In genomic region chr22:20949698-20950183, GRCh38 we compare ENCODE assay signal across 22 cellular contexts. TPM values are rescaled to one million over a fixed set of nuclear protein-coding genes. Genes with fewer than 3 reads are reported as not detected.
DNase-seq lines count a peak whose midpoint lies in the region; ATAC-seq, FAIRE-seq and TF ChIP-seq lines count a peak whose summit lies in the region.
"Had no signal": no experiment of that assay in that cellular context is flagged by ENCODE, and none has a peak within 500 bp of the region (broad histone marks: within the 10 kb centered on the region; RNA-seq: fewer than 3 reads in every experiment).

No MANE protein-coding gene starts in this region.

- POLR2A ChIA-PET in CD8-positive, alpha-beta T cell (lab: Charles Lee): interaction anchor here (0.7 kb wide), 1 partner anchor 88 kb away, joined by 3 read pairs; no protein-coding TSS in a partner anchor

- no peak overlapping the region for H2BK5ac ChIP-seq in H9 (ENCODE audit: insufficient read length, low read length)

- H3K9ac ChIP-seq in H9 (ENCODE audit: extremely low read depth, insufficient read length, low read length): no peak overlapping the region

- H3K79me1 ChIP-seq in H9 (ENCODE audit: insufficient read depth, low read depth, low read length, poor library complexity, severe bottlenecking): peaks cover 7% of the 10 kb centered on the region

- DNase-seq in CD8-positive, alpha-beta T cell: no peak
- DNase-seq in H9 (no peak), bronchial epithelial cell (ENCODE audit: low read depth) (no peak), nephron progenitor cell (no peak), T-helper 1 cell (no peak), GM13977 (ENCODE audit: low spot score) (no peak), RCC 7860 (ENCODE audit: low spot score) (no peak)
- DNase-seq: activated CD4-positive, CD25-positive, alpha-beta regulatory T cell; amniotic stem cell; COR-L47; foreskin melanocyte; KBM-7; NCI-H187 treated with DMSO at 0.1 percent for 48 hours; NCI-H226; stimulated activated CD4-positive, alpha-beta T cell treated with anti-CD3 and anti-CD28 coated beads, Interleukin-4, amount 100 ng/mL, for 1 hour; stimulated activated naive CD8-positive, alpha-beta T cell treated with anti-CD3 and anti-CD28 coated beads, Interleukin-15, Interleukin-2, amounts not matched to agents 100 U/mL and 50 U/mL, for 24 hours; thyroid gland had no signal

- H2AK5ac ChIP-seq in H9 (ENCODE audit: insufficient read length, low read length): no peak overlapping the region

- no peak overlapping the region for H3K14ac ChIP-seq in H9 (ENCODE audit: insufficient read depth, low read length)

- H2BK12ac ChIP-seq in H9 (ENCODE audit: insufficient read length, low read depth, low read length): no peak overlapping the region

- no peak overlapping the region for H3T11ph ChIP-seq in H9 (ENCODE audit: low read length)

- no peak overlapping the region for H3K4me2 ChIP-seq in H9 (ENCODE audit: insufficient read depth, insufficient read length, low read length)

- peak overlapping the region; percentile 77 for H3K27ac Mint-ChIP-seq in CD8-positive, alpha-beta T cell
- H3K27ac Mint-ChIP-seq in H9: peak overlapping the region in 2 of 3 experiments; percentile 44 to 75; a peak in 3 of 7 replicates
- H3K27ac Mint-ChIP-seq in nephron progenitor cell: peak overlapping the region; percentile 93

- H3K4me3 ChIP-seq in CD8-positive, alpha-beta T cell (ENCODE audit: low read depth, low read length): no peak overlapping the region
- H3K4me3 ChIP-seq in bronchial epithelial cell (ENCODE audit: low read depth, low read length): no peak overlapping the region
- H3K4me3 ChIP-seq: cardiac muscle cell, dorsolateral prefrontal cortex, lung, thyroid gland had no signal

- H4K8ac ChIP-seq in H9 (replicated peaks; ENCODE audit: insufficient read length, low read depth, low read length): no peak overlapping the region

- H3K4me3 Mint-ChIP-seq in CD8-positive, alpha-beta T cell: no peak overlapping the region
- H3K4me3 Mint-ChIP-seq in H9 (no peak overlapping the region), nephron progenitor cell (no peak overlapping the region)
- H3K4me3 Mint-ChIP-seq: nephron had no signal

- no peaks in the 10 kb centered on the region for H4K20me1 ChIP-seq in H9 (ENCODE audit: control insufficient read depth, insufficient read depth, insufficient read length)

- H2BK20ac ChIP-seq in H9 (ENCODE audit: low read depth, low read length, poor library complexity, severe bottlenecking): no peak overlapping the region

- H3K56ac ChIP-seq in H9 (ENCODE audit: insufficient read length, low read depth, low read length): no peak overlapping the region

- peaks cover 68% of the 10 kb centered on the region for H3K36me3 Mint-ChIP-seq in CD8-positive, alpha-beta T cell
- H3K36me3 Mint-ChIP-seq in H9 (ENCODE audit: insufficient read depth in 1 of 3, low read depth in 3 of 3): peaks cover 23 to 57% (median 57%) of the 10 kb centered on the region in 3 experiments; a peak in 6 of 7 replicates
- H3K36me3 Mint-ChIP-seq in nephron progenitor cell (ENCODE audit: low read depth): peaks cover 67% of the 10 kb centered on the region

- no peaks in the 10 kb centered on the region for H3K9me3 Mint-ChIP-seq in CD8-positive, alpha-beta T cell
- H3K9me3 Mint-ChIP-seq in H9: no peaks in the 10 kb centered on the region
- H3K9me3 Mint-ChIP-seq in nephron progenitor cell: no peaks in the 10 kb centered on the region
- H3K9me3 Mint-ChIP-seq: nephron had no signal

- no peaks in the 10 kb centered on the region for H3K9me3 ChIP-seq in CD8-positive, alpha-beta T cell (ENCODE audit: low read length)
- H3K9me3 ChIP-seq in H9 (ENCODE audit: control insufficient read depth, low read depth, low read length): no peaks in the 10 kb centered on the region
- H3K9me3 ChIP-seq: thyroid gland had no signal

- no peak overlapping the region for H4K91ac ChIP-seq in H9 (ENCODE audit: insufficient read length, low read depth, low read length)

- no peak overlapping the region for H2BK15ac ChIP-seq in H9 (ENCODE audit: low read depth, low read length)

- H3K27me3 Mint-ChIP-seq in CD8-positive, alpha-beta T cell (ENCODE audit: low read depth): no peaks in the 10 kb centered on the region
- no peaks in the 10 kb centered on the region for H3K27me3 Mint-ChIP-seq in H9 (ENCODE audit: low read depth)
- no peaks in the 10 kb centered on the region for H3K27me3 Mint-ChIP-seq in nephron progenitor cell (ENCODE audit: low read depth, poor library complexity)

- no peak overlapping the region for H2BK120ac ChIP-seq in H9 (ENCODE audit: low read depth, low read length, poor library complexity, severe bottlenecking)

- H3K27me3 ChIP-seq in CD8-positive, alpha-beta T cell (ENCODE audit: insufficient read depth, low read length): no peaks in the 10 kb centered on the region
- H3K27me3 ChIP-seq in H9 (ENCODE audit: insufficient read depth, low read length) (no peaks in the 10 kb centered on the region), bronchial epithelial cell (ENCODE audit: control insufficient read depth, insufficient read depth, low read length) (no peaks in the 10 kb centered on the region)
- H3K27me3 ChIP-seq: cardiac muscle cell, dorsolateral prefrontal cortex, thyroid gland had no signal

- no peak for TF ChIP-seq CTCF in CD8-positive, alpha-beta T cell (IDR thresholded peaks at IDR 0.05)
- no peak for TF ChIP-seq CTCF in H9 (conservative IDR thresholded peaks at IDR 0.05)
- no peak for TF ChIP-seq CTCF in bronchial epithelial cell (IDR thresholded peaks at IDR 0.05; ENCODE audit: insufficient read depth, low read length, severe bottlenecking)
- TF ChIP-seq CTCF in nephron progenitor cell (IDR thresholded peaks at IDR 0.05): no peak
- no peak for TF ChIP-seq CTCF in GM13977 (IDR thresholded peaks at IDR 0.05; ENCODE audit: extremely low read depth, insufficient read depth, missing control alignments)

- no peak overlapping the region for H3K23ac ChIP-seq in H9 (ENCODE audit: insufficient read length, low read depth, low read length)

- peaks cover 30% of the 10 kb centered on the region for H3K4me1 ChIP-seq in CD8-positive, alpha-beta T cell (ENCODE audit: insufficient read depth, low read length)
- H3K4me1 ChIP-seq in H9 (ENCODE audit: insufficient read depth, low read length): no peaks in the 10 kb centered on the region

- H4K5ac ChIP-seq in H9 (ENCODE audit: insufficient read length, low read depth, low read length): no peak overlapping the region

- no peak for ATAC-seq in CD8-positive, alpha-beta T cell
- ATAC-seq: stimulated activated naive CD8-positive, alpha-beta T cell treated with anti-CD3 and anti-CD28 coated beads, Interleukin-15, Interleukin-2, amounts not matched to agents 100 U/mL and 50 U/mL, for 24 hours had no signal

- no peak overlapping the region for H3K27ac ChIP-seq in CD8-positive, alpha-beta T cell (ENCODE audit: low read depth, low read length)
- no peak overlapping the region for H3K27ac ChIP-seq in H9 (ENCODE audit: insufficient read length, low read depth, low read length)
- H3K27ac ChIP-seq: cardiac muscle cell, thyroid gland had no signal

- intact Hi-C loops in CD8-positive, alpha-beta T cell (cut with DNase I, micrococcal nuclease): no loop called here

- H3K79me2 ChIP-seq in H9 (ENCODE audit: insufficient read depth, low read length): peaks cover 24% of the 10 kb centered on the region; the same call in 1 of the 2 replicates

- in situ Hi-C loops in GM13977 (cut with MboI; ENCODE audit: low pct_unique_long_range_greater_than_20kb, low sequenced_read_pairs, unreplicated experiment): no loop called here

- H3K4ac ChIP-seq in H9 (ENCODE audit: low read depth, low read length): no peak overlapping the region

- CTCF ChIA-PET in CD8-positive, alpha-beta T cell (lab: Charles Lee): interaction anchor here (5.9 kb wide), 1 partner anchor 12 kb away, joined by 27 read pairs; no protein-coding TSS in a partner anchor

- FAIRE-seq in bronchial epithelial cell (lab: Jason Lieb, UNC) (peak; percentile 28), RCC 7860 (lab: Jason Lieb, UNC) (no peak)

- H3K4me1 Mint-ChIP-seq in CD8-positive, alpha-beta T cell (ENCODE audit: low read depth): peaks cover 42% of the 10 kb centered on the region
- H3K4me1 Mint-ChIP-seq in H9 (peaks cover 3 to 17% of the 10 kb centered on the region in 2 experiments), nephron progenitor cell (peaks cover 39% of the 10 kb centered on the region)

- no peak overlapping the region for H2AFZ ChIP-seq in H9 (ENCODE audit: low read length)

- H3K18ac ChIP-seq in H9 (ENCODE audit: insufficient read length, low read depth, low read length): no peak overlapping the region

- H3K23me2 ChIP-seq in H9 (ENCODE audit: insufficient read length, low read depth, low read length, poor library complexity, severe bottlenecking): no peaks in the 10 kb centered on the region

- no CpG with 5 or more reads among the region's 13 CpGs for WGBS in H9 (ENCODE audit: extremely low coverage, insufficient read length, low lambda C conversion rate)

- peaks cover 26% of the 10 kb centered on the region for H3K36me3 ChIP-seq in CD8-positive, alpha-beta T cell (ENCODE audit: insufficient read depth, low read length)
- peaks cover 23% of the 10 kb centered on the region for H3K36me3 ChIP-seq in bronchial epithelial cell (ENCODE audit: control insufficient read depth, insufficient read depth, low read length)

RNA-seq across cellular contexts. Expression of gene AIFM3, which starts 17.3 kb away (rescaled TPM):
- total RNA-seq in CD8-positive, alpha-beta T cell: under 1 TPM in 1 of 2 experiments, not detected in 1; 0.39 TPM
- 1.9 and 2.3 TPM in 2 replicates for total RNA-seq in H9 (2021)
- 2.4 and 2.8 TPM in 2 replicates for total RNA-seq in bronchial epithelial cell
- total RNA-seq: H4 had no signal

RNA-seq across cellular contexts. Expression of gene LZTR1, which starts 32.4 kb away (rescaled TPM):
- 10 to 100 TPM; 42.8 to 44.8 TPM for total RNA-seq in CD8-positive, alpha-beta T cell
- total RNA-seq in H9 (2021): 40.0 and 47.0 TPM in 2 replicates
- total RNA-seq in bronchial epithelial cell: 14.7 and 23.2 TPM in 2 replicates

RNA-seq across cellular contexts. Expression of gene CRKL, which starts 32.5 kb away (rescaled TPM):
- total RNA-seq in CD8-positive, alpha-beta T cell: 10 to 100 TPM; 57.7 to 60.2 TPM
- 105 and 106 TPM in 2 replicates for total RNA-seq in H9 (2021)
- total RNA-seq in bronchial epithelial cell: 64.8 and 72.9 TPM in 2 replicates

RNA-seq across cellular contexts. Expression of gene THAP7, which starts 52.2 kb away (rescaled TPM):
- 10 to 100 TPM; 71.2 to 73.6 TPM for total RNA-seq in CD8-positive, alpha-beta T cell
- 23.3 and 24.6 TPM in 2 replicates for total RNA-seq in H9 (2021)
- total RNA-seq in bronchial epithelial cell: 23.2 and 29.0 TPM in 2 replicates
